13 cellular contexts compared by ENCODE assay signal in the genomic region with DNA sequence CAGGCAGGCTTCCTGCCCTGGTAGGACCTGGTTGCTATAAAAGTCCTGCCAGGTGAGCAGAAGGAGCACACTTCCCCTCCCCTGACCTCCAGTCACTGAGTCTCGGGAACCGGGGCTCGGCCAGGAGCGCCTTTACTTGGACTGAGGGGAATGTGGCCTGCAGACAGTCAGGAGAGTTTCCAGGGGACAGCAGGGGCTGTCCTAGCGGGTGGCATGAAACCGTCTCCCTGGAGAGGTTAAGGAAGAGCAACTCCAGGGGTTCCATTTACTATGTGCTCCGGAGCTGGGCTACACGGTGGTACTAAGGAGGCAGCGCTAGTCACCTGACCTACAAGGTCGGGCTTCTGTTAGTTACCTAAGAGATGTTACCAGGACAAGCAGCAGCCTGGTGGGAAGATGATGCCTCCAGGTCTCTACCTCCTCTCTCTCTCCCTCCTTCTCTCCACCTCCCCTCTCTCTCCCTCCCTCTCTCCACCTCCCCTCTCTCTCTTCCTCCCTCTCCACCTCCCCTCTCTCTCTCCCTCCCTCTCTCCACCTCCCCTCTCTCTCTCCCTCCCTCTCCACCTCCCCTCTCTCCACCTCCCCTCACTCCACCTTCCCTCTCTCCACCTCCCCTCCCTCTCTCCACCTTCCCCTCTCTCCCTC. TPM values are rescaled to one million over a fixed set of nuclear protein-coding genes. Genes with fewer than 3 reads are reported as not detected.
DNase-seq lines count a peak whose midpoint lies in the region; ATAC-seq and TF ChIP-seq lines count a peak whose summit lies in the region.
"Had no signal": no experiment of that assay in that cellular context is flagged by ENCODE, and none has a peak within 500 bp of the region (broad histone marks: within the 10 kb centered on the region; RNA-seq: fewer than 3 reads in every experiment).

No MANE protein-coding gene starts in this region.

- H3K4me2 ChIP-seq in neuronal stem cell (ENCODE audit: insufficient read depth, low read length, poor library complexity, severe bottlenecking), result no peak overlapping the region

- no CpG with 5 or more reads among the region's 10 CpGs for WGBS in neuronal stem cell (ENCODE audit: extremely low coverage in 2 of 2, insufficient read length in 2 of 2, insufficient replicate concordance in 1 of 2), 2 donors
- 76 to 87% (median 84%) methylated on average over 10 of the region's 10 CpGs for WGBS in spleen, 5 donors

- no peak overlapping the region for H2BK15ac ChIP-seq in neuronal stem cell (ENCODE audit: low read length)

- peak overlapping the region; percentile 1 for H2BK120ac ChIP-seq in neuronal stem cell (ENCODE audit: low read depth, low read length)

- no peak overlapping the region for H3K4me3 ChIP-seq in neuronal stem cell (ENCODE audit: low read length in 2 of 2)
- H3K4me3 ChIP-seq in spleen, result no peak overlapping the region
- H3K4me3 ChIP-seq: gastroesophageal sphincter, tibial nerve had no signal

- H3K14ac ChIP-seq in neuronal stem cell (ENCODE audit: low read length), result peak overlapping the region; percentile 3

- no peak overlapping the region for H2AFZ ChIP-seq in neuronal stem cell (ENCODE audit: low read length)

- peaks cover 3% of the 10 kb centered on the region in 2 donors for H3K9me3 ChIP-seq in neuronal stem cell (replicated peaks in 1 of 2; ENCODE audit: control insufficient read depth in 2 of 2, insufficient read depth in 1 of 2, low read depth in 1 of 2, low read length in 2 of 2)
- H3K9me3 ChIP-seq in spleen, result no peaks in the 10 kb centered on the region
- H3K9me3 ChIP-seq: gastroesophageal sphincter, tibial nerve had no signal

- H3K23ac ChIP-seq in neuronal stem cell (ENCODE audit: low read depth, low read length, poor library complexity), result peak overlapping the region; percentile 5

- no peak for ATAC-seq in GM18870 (IDR thresholded peaks at IDR 0.05; ENCODE audit: unreplicated experiment)
- ATAC-seq: gastroesophageal sphincter had no signal

- peak overlapping the region; percentile 1 for H4K91ac ChIP-seq in neuronal stem cell (ENCODE audit: low read depth, low read length, poor library complexity)

- no peak for TF ChIP-seq POLR2A in spleen (IDR thresholded peaks at IDR 0.05)

- H3K27me3 ChIP-seq in neuronal stem cell (ENCODE audit: control insufficient read depth in 3 of 3, insufficient read depth in 3 of 3, low read depth in 1 of 3, low read length in 3 of 3) (no peaks in the 10 kb centered on the region), spleen (replicated peaks in 1 of 7) (no peaks in the 10 kb centered on the region)
- H3K27me3 ChIP-seq: gastroesophageal sphincter, tibial nerve had no signal

- peak overlapping the region; percentile 66 for H3K9ac ChIP-seq in neuronal stem cell (ENCODE audit: low read depth, low read length, poor library complexity)

- DNase-seq in DMS79 treated with DMSO at 0.1 percent for 48 hours (lab: John Stamatoyannopoulos, UW) (peak; percentile 15), DMS79 (lab: John Stamatoyannopoulos, UW) (no peak), NCI-H2196 (lab: John Stamatoyannopoulos, UW; ENCODE audit: unreplicated experiment) (peak; percentile 80), astrocyte of the hippocampus (ENCODE audit: low read depth, low spot score) (peak; percentile 41), neuronal stem cell (ENCODE audit: low spot score) (peak; percentile 83), spleen (no peak), iPS-NIHi7 (ENCODE audit: extremely low spot score) (no peak)
- DNase-seq: activated CD4-positive, alpha-beta T cell treated with anti-CD3 and anti-CD28 coated beads for 48 hours; GOT3; stimulated activated CD4-positive, alpha-beta T cell treated with anti-CD3 and anti-CD28 coated beads, Interleukin-1b, Interleukin-23, amount 100 ng/mL, for 48 hours had no signal

- peak overlapping the region; percentile 13 for H3K18ac ChIP-seq in neuronal stem cell (ENCODE audit: low read length)

- H2AK5ac ChIP-seq in neuronal stem cell (ENCODE audit: low read depth, low read length), result no peak overlapping the region

- H3K36me3 ChIP-seq in neuronal stem cell (replicated peaks in 1 of 2; ENCODE audit: control insufficient read depth in 2 of 2, insufficient read depth in 2 of 2, low read length in 2 of 2) (peaks cover 21 to 35% of the 10 kb centered on the region in 2 donors), spleen (peaks cover 4 to 51% (median 35%) of the 10 kb centered on the region in 6 donors)

- peak overlapping the region; percentile 8 for H4K8ac ChIP-seq in neuronal stem cell (ENCODE audit: low read depth, low read length)

- no peak for TF ChIP-seq CTCF in spleen (IDR thresholded peaks at IDR 0.05 in 8 of 11, conservative IDR thresholded peaks at IDR 0.05 in 3 of 11)

- H2BK12ac ChIP-seq in neuronal stem cell (ENCODE audit: low read length), result peak overlapping the region; percentile 4

- H3K4me1 ChIP-seq in neuronal stem cell (ENCODE audit: control insufficient read depth in 2 of 2, insufficient read depth in 1 of 2, low read depth in 1 of 2, low read length in 2 of 2) (peaks cover 6 to 7% of the 10 kb centered on the region in 2 donors), spleen (peaks cover 8 to 19% (median 17%) of the 10 kb centered on the region in 6 donors)

- H3K27ac ChIP-seq in neuronal stem cell (replicated peaks; ENCODE audit: low read length) (no peak overlapping the region), spleen (no peak overlapping the region)
- H3K27ac ChIP-seq: gastroesophageal sphincter, tibial nerve had no signal

- intact Hi-C loops in spleen (cut with DNase I; ENCODE audit: low total_unique reads), result no loop called here

- peaks cover 5% of the 10 kb centered on the region for H3K79me1 ChIP-seq in neuronal stem cell (ENCODE audit: low read depth, low read length)

- H2BK5ac ChIP-seq in neuronal stem cell (ENCODE audit: low read length), result no peak overlapping the region

- H3K4ac ChIP-seq in neuronal stem cell (ENCODE audit: low read length), result no peak overlapping the region

RNA-seq across cellular contexts. Expression of gene CNOT3, which starts 4.1 kb away (rescaled TPM):
- polyA plus RNA-seq in neuronal stem cell (2013, experiment 1 of 2), result 63.9 TPM
- polyA plus RNA-seq in neuronal stem cell (2013, experiment 2 of 2), result 63.3 TPM
- 10 to 100 TPM; 40.7 to 56.1 (median 48.2) TPM for total RNA-seq in spleen
- 10 to 100 TPM; 17.7 to 34.3 (median 24.6) TPM for polyA plus RNA-seq in spleen

RNA-seq across cellular contexts. Expression of gene PRPF31, which starts 17.9 kb away (rescaled TPM):
- 55.5 TPM for polyA plus RNA-seq in neuronal stem cell (2013, experiment 1 of 2)
- polyA plus RNA-seq in neuronal stem cell (2013, experiment 2 of 2), result 57.0 TPM
- total RNA-seq in spleen, result 10 to 100 TPM; 34.7 to 57.0 (median 48.1) TPM
- polyA plus RNA-seq in spleen, result 10 to 100 TPM; 45.5 to 66.2 (median 59.1) TPM

RNA-seq across cellular contexts. Expression of gene TFPT, which starts 18.0 kb away (rescaled TPM):
- polyA plus RNA-seq in neuronal stem cell (2013, experiment 1 of 2), result 13.8 TPM
- 14.2 TPM for polyA plus RNA-seq in neuronal stem cell (2013, experiment 2 of 2)
- 10 to 100 TPM; 16.5 to 22.7 (median 20.1) TPM for total RNA-seq in spleen
- 10 to 100 TPM; 24.8 to 36.5 (median 28.8) TPM for polyA plus RNA-seq in spleen

RNA-seq across cellular contexts. Expression of gene LENG1, which starts 26.1 kb away (rescaled TPM):
- 5.6 TPM for polyA plus RNA-seq in neuronal stem cell (2013, experiment 1 of 2)
- 5.8 TPM for polyA plus RNA-seq in neuronal stem cell (2013, experiment 2 of 2)
- 10 to 100 TPM in 2 of 7 donors, 1 to 10 TPM in 5; 7.5 to 12.1 (median 9.0) TPM for total RNA-seq in spleen
- 10 to 100 TPM in 1 of 3 donors, 1 to 10 TPM in 2; 7.4 to 14.6 (median 9.1) TPM for polyA plus RNA-seq in spleen

RNA-seq across cellular contexts. Expression of gene NDUFA3, which starts 30.8 kb away (rescaled TPM):
- polyA plus RNA-seq in neuronal stem cell (2013, experiment 1 of 2), result 777 TPM
- 754 TPM for polyA plus RNA-seq in neuronal stem cell (2013, experiment 2 of 2)
- total RNA-seq in spleen, result 100 to 1,000 TPM in 1 of 7 donors, 10 to 100 TPM in 6; 14.5 to 109 (median 73.5) TPM
- 100 to 1,000 TPM; 162 to 197 (median 185) TPM for polyA plus RNA-seq in spleen

Comparison
In these comparisons a context has a peak if more than half of its experiments do, and no peak if none do; other contexts are left out.
1. DNase-seq: peak in DMS79 treated with DMSO at 0.1 percent for 48 hours (single experiment), NCI-H2196 (single experiment), astrocyte of the hippocampus (single experiment) and neuronal stem cell (single experiment); none in DMS79 (single experiment), spleen (single experiment) and iPS-NIHi7 (single experiment).